Comparison of ENCODE assay signal across 1 cellular context in the genomic region with DNA sequence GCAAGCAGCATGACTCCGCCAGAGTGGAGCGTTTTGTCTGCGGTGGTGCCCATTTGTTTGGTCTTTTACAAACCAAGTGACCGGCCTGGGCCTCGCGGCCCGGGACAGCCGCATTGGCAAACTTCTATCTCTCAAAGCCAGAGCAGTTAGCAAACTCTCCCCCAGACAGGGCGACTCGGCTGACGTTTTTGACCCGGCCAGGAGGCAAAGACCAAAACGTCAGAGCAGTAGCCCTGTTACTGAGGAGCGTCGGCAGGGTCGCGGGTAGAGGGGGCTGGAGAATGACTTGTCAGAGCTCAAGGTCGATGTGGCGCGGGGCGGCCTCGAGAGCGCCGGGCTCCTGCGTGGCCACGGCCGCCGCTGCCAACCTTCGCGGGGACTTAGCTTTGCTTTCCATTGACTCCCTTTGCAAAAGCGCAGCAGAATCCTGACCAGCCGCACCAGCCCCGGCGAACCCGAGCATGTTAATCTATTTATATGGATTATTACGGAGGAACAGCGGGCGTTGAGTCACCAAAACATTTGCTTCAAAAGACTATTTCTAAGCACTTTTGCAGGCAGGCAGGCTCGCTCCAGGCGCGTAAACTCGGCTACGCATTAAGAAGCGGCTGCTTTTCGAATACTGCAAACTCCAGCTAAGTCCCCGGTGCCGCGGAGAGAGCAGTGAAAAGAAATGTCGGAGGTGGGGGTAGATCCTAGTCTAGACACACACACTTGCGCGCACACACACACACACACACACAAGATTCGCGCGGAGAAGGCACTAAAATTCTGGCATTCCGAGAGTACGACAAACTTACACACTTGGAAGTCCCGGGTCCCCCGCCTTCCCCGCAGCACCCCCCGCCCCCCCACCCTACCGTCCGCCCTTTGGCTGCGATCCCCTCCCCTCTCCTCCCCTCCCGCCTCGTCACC.
TF ChIP-seq lines count a peak whose summit lies in the region.

No MANE protein-coding gene starts in this region.

TF ChIP-seq in IMR-90, 13 proteins besides CTCF, POLR2A, EP300 and RAD21 (continued from another document):
- TF ChIP-seq RFX5 (IDR thresholded peaks at IDR 0.05; ENCODE audit: low read depth, low read length), result no peak
- 0 out of 2 replicates have a peak, but pooled peaks have one; percentile 24 for TF ChIP-seq MAFK (IDR thresholded peaks at IDR 0.05; ENCODE audit: low read depth, low read length)
- TF ChIP-seq BHLHE40 (IDR thresholded peaks at IDR 0.05; ENCODE audit: low read depth, low read length), result no peak
- TF ChIP-seq CEBPB (IDR thresholded peaks at IDR 0.05; ENCODE audit: low read depth, low read length), result no peak
- TF ChIP-seq MAZ (IDR thresholded peaks at IDR 0.05; ENCODE audit: borderline replicate concordance, low read depth, low read length), result no peak
TF ChIP-seq in IMR-90: peak in this region for 3.
